In genomic region chr17:78759969-78760352, GRCh38 we compare ENCODE assay signal across 11 cellular contexts. TPM values are rescaled to one million over a fixed set of nuclear protein-coding genes. Genes with fewer than 3 reads are reported as not detected.
DNase-seq lines count a peak whose midpoint lies in the region; ATAC-seq and TF ChIP-seq lines count a peak whose summit lies in the region.
"Had no signal": no experiment of that assay in that cellular context is flagged by ENCODE, and none has a peak within 500 bp of the region (broad histone marks: within the 10 kb centered on the region; RNA-seq: fewer than 3 reads in every experiment).

No MANE protein-coding gene starts in this region.

- no peak overlapping the region for H3K4me3 ChIP-seq in left ventricle myocardium inferior
- no peak overlapping the region for H3K4me3 ChIP-seq in OCI-LY3 (ENCODE audit: low read length)
- H3K4me3 ChIP-seq in hepatocyte, result no peak overlapping the region
- H3K4me3 ChIP-seq in upper lobe of right lung, result no peak overlapping the region

- ATAC-seq in Right ventricle myocardium inferior (no peak), upper lobe of right lung (no peak)
- no peak for ATAC-seq in activated CD4-positive, CD25-positive, alpha-beta regulatory T cell treated with anti-CD3 and anti-CD28 coated beads, Interleukin-2, amount 50 U/mL, for 24 hours

- H3K79me2 ChIP-seq in OCI-LY3 (ENCODE audit: low read length), result peaks cover 96% of the 10 kb centered on the region
- H3K79me2 ChIP-seq in hepatocyte, result peaks cover 82% of the 10 kb centered on the region

- peaks cover 31% of the 10 kb centered on the region for H3K4me1 Mint-ChIP-seq in progenitor cell of endocrine pancreas (ENCODE audit: low read depth)

- H3K4me1 ChIP-seq in left ventricle myocardium inferior (peaks cover 73% of the 10 kb centered on the region), OCI-LY3 (ENCODE audit: low read length) (peaks cover 21% of the 10 kb centered on the region), hepatocyte (ENCODE audit: insufficient read depth) (peaks cover 18% of the 10 kb centered on the region), upper lobe of right lung (peaks cover 59% of the 10 kb centered on the region)

- H2AFZ ChIP-seq in OCI-LY3 (ENCODE audit: low read depth, low read length) (no peak overlapping the region), hepatocyte (no peak overlapping the region)

- no peaks in the 10 kb centered on the region for H3K9me2 ChIP-seq in hepatocyte (replicated peaks; ENCODE audit: insufficient read depth)

- H3K9me3 ChIP-seq in left ventricle myocardium inferior (replicated peaks), result no peaks in the 10 kb centered on the region
- no peaks in the 10 kb centered on the region for H3K9me3 ChIP-seq in OCI-LY3 (ENCODE audit: insufficient read depth, low read length)
- no peaks in the 10 kb centered on the region for H3K9me3 ChIP-seq in hepatocyte (ENCODE audit: low read depth)
- H3K9me3 ChIP-seq in upper lobe of right lung, result no peaks in the 10 kb centered on the region

- no peaks in the 10 kb centered on the region for H3K9me3 Mint-ChIP-seq in progenitor cell of endocrine pancreas (ENCODE audit: low read depth)
- H3K9me3 Mint-ChIP-seq: neural crest cell had no signal

- H3K27me3 ChIP-seq in left ventricle myocardium inferior (ENCODE audit: low read depth) (no peaks in the 10 kb centered on the region), OCI-LY3 (ENCODE audit: low read depth, low read length) (no peaks in the 10 kb centered on the region), hepatocyte (no peaks in the 10 kb centered on the region), upper lobe of right lung (no peaks in the 10 kb centered on the region)

- no peak overlapping the region for H3K9ac ChIP-seq in OCI-LY3 (ENCODE audit: low read length)

- no peaks in the 10 kb centered on the region for H3K36me3 Mint-ChIP-seq in progenitor cell of endocrine pancreas (ENCODE audit: insufficient read depth)

- H3K4me2 ChIP-seq in OCI-LY3 (ENCODE audit: low read length) (0 out of 2 replicates have a peak overlapping the region, but pooled peaks have one; percentile 5), hepatocyte (no peak overlapping the region)

- H3K27ac ChIP-seq in left ventricle myocardium inferior (replicated peaks) (peak overlapping the region; percentile 60), OCI-LY3 (ENCODE audit: low read length) (no peak overlapping the region), hepatocyte (peak overlapping the region; percentile 32), upper lobe of right lung (peak overlapping the region; percentile 77)

- POLR2A ChIA-PET in HEK293T (lab: Yijun Ruan, JAX), result no interaction called here

- TF ChIP-seq CTCF in left ventricle myocardium inferior (IDR thresholded peaks at IDR 0.05; ENCODE audit: borderline replicate concordance), result no peak
- TF ChIP-seq CTCF in OCI-LY3 (IDR thresholded peaks at IDR 0.05; ENCODE audit: low read depth, low read length), result no peak
- TF ChIP-seq CTCF in hepatocyte (IDR thresholded peaks at IDR 0.05; ENCODE audit: poor library complexity), result no peak
- TF ChIP-seq CTCF in upper lobe of right lung (IDR thresholded peaks at IDR 0.05), result no peak
- TF ChIP-seq CTCF in progenitor cell of endocrine pancreas (IDR thresholded peaks at IDR 0.05; ENCODE audit: unreplicated experiment), result no peak

- H3K27ac Mint-ChIP-seq in progenitor cell of endocrine pancreas, result no peak overlapping the region

- H4K20me1 ChIP-seq in OCI-LY3 (ENCODE audit: insufficient read depth, low read length), result peaks cover 87% of the 10 kb centered on the region
- H4K20me1 ChIP-seq in hepatocyte (ENCODE audit: insufficient read depth, poor library complexity, severe bottlenecking), result peaks cover 2% of the 10 kb centered on the region

- intact Hi-C loops in left ventricle myocardium inferior (cut with micrococcal nuclease), result no loop called here
- intact Hi-C loops in Right ventricle myocardium inferior (cut with DNase I), result no loop called here
- intact Hi-C loops in upper lobe of right lung (cut with DNase I), result no loop called here

- H3K4me3 Mint-ChIP-seq in progenitor cell of endocrine pancreas (ENCODE audit: low read depth), result no peak overlapping the region
- H3K4me3 Mint-ChIP-seq: neural crest cell had no signal

- 96% methylated on average over 5 of the region's 5 CpGs for WGBS in hepatocyte (ENCODE audit: low lambda C conversion rate, missing lambda C conversion rate)

- CTCF ChIA-PET in HEK293T (lab: Yijun Ruan, JAX), result interaction anchor here (1.1 kb wide), 1 partner anchor 14 kb away, joined by 3 read pairs; no protein-coding TSS in a partner anchor

- H3K36me3 ChIP-seq in left ventricle myocardium inferior, result no peaks in the 10 kb centered on the region
- peaks cover 3% of the 10 kb centered on the region for H3K36me3 ChIP-seq in OCI-LY3 (replicated peaks; ENCODE audit: low read depth, low read length)
- H3K36me3 ChIP-seq in hepatocyte (replicated peaks; ENCODE audit: insufficient read depth, low read depth), result no peaks in the 10 kb centered on the region
- no peaks in the 10 kb centered on the region for H3K36me3 ChIP-seq in upper lobe of right lung

- DNase-seq in left ventricle myocardium inferior, result no peak
- DNase-seq in Right ventricle myocardium inferior (ENCODE audit: missing footprints), result no peak
- DNase-seq in hepatocyte (ENCODE audit: low spot score), result no peak
- DNase-seq in upper lobe of right lung, result no peak
- DNase-seq in progenitor cell of endocrine pancreas (ENCODE audit: low spot score, unreplicated experiment), result no peak
- no peak for DNase-seq in HEK293T (ENCODE audit: extremely low spot score)
- DNase-seq: C1 segment of cervical spinal cord, caudate nucleus had no signal

- H3K27me3 Mint-ChIP-seq in progenitor cell of endocrine pancreas, result no peaks in the 10 kb centered on the region

TF ChIP-seq in HEK293T, 16 proteins besides CTCF, POLR2A, EP300 and RAD21:
- no peak for TF ChIP-seq BHLHE40 (IDR thresholded peaks at IDR 0.05; ENCODE audit: borderline replicate concordance)
- no peak for TF ChIP-seq L3MBTL2 (conservative IDR thresholded peaks at IDR 0.05)
- TF ChIP-seq CTBP1 (IDR thresholded peaks at IDR 0.05; ENCODE audit: borderline replicate concordance), result no peak
- no peak for TF ChIP-seq PKNOX1 (IDR thresholded peaks at IDR 0.05)

RNA-seq across cellular contexts. Expression of gene CYTH1, which starts 22.1 kb away (rescaled TPM):
- total RNA-seq in left ventricle myocardium inferior, result 28.9 TPM
- 34.0 TPM for total RNA-seq in Right ventricle myocardium inferior
- total RNA-seq in hepatocyte, result 37.5 and 44.4 TPM in 2 replicates
- polyA plus RNA-seq in hepatocyte, result 38.5 and 47.6 TPM in 2 replicates
- 103 TPM for total RNA-seq in upper lobe of right lung
- total RNA-seq in progenitor cell of endocrine pancreas, result 30.1 and 33.3 TPM in 2 replicates
